In the genomic region with DNA sequence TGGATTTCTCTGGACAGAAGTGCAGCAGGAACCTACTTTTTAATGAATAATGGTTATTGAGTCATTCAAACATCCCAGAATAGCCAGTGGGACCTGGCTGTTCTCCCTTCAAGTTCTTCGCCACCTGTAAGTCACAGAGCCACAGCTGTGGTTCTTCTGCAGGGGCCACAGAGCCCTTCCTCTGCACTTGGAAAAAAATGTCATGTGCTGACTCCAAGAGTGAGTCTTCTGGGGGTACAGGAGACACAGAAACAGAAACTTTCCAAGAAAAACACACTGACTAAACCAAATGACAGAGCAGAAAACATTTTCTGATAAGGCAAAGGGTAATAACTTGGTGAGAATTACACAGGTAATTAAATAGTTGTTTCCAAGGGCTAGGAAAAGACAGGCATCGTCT, we compare ENCODE assay signal across 1 cellular context.
TF ChIP-seq lines count a peak whose summit lies in the region.

No MANE protein-coding gene starts in this region.

TF ChIP-seq in endothelial cell of umbilical vein, 7 proteins besides CTCF, POLR2A, EP300 and RAD21:
- TF ChIP-seq GATA2 (IDR thresholded peaks at IDR 0.05; ENCODE audit: insufficient read depth, insufficient read length, low read depth, low read length) (peak; percentile 60), FOS (IDR thresholded peaks at IDR 0.05; ENCODE audit: borderline replicate concordance, insufficient read depth, low read length) (peak; percentile 15)
- TF ChIP-seq, protein P1, sequence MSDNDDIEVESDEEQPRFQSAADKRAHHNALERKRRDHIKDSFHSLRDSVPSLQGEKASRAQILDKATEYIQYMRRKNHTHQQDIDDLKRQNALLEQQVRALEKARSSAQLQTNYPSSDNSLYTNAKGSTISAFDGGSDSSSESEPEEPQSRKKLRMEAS (IDR thresholded peaks at IDR 0.05; ENCODE audit: insufficient read depth, insufficient read length) = no peak
